10 cellular contexts compared by ENCODE assay signal in genomic region chr5:27124590-27124989, GRCh38.
DNase-seq lines count a peak whose midpoint lies in the region; TF ChIP-seq lines count a peak whose summit lies in the region.
"Had no signal": no experiment of that assay in that cellular context is flagged by ENCODE, and none has a peak within 500 bp of the region (broad histone marks: within the 10 kb centered on the region; RNA-seq: fewer than 3 reads in every experiment).

No MANE protein-coding gene starts in this region.

- DNase-seq in MCF 10A (ENCODE audit: unreplicated experiment) (peak; percentile 45), breast epithelium (ENCODE audit: low spot score in 2 of 2) (no peak), NCI-H748 treated with DMSO at 0.1 percent for 48 hours (lab: John Stamatoyannopoulos, UW) (peak; percentile 75), chondrocyte (ENCODE audit: low spot score) (no peak), smooth muscle cell (lab: John Stamatoyannopoulos, UW; ENCODE audit: unreplicated experiment) (no peak), transverse colon (no peak), vagina (ENCODE audit: extremely low spot score in 2 of 2) (no peak)
- DNase-seq in activated CD8-positive, alpha-beta memory T cell treated with anti-CD3 and anti-CD28 coated beads, Interleukin-2, amount 50 U/mL, for 4 hours: no peak
- DNase-seq: CD4-positive, CD25-positive, alpha-beta regulatory T cell; NCI-H2107 had no signal

- H3K9ac ChIP-seq in smooth muscle cell (ENCODE audit: low read depth): no peak overlapping the region

- WGBS in smooth muscle cell (ENCODE audit: low lambda C conversion rate): 11% methylated on average over 3 of the region's 3 CpGs
- WGBS in transverse colon (ENCODE audit: low coverage in 1 of 2), 2 donors: 35 to 41% methylated on average over 3 of the region's 3 CpGs

- intact Hi-C loops in MCF 10A (cut with micrococcal nuclease): no loop called here
- intact Hi-C loops in breast epithelium (cut with DNase I; ENCODE audit: low total_unique reads): no loop called here
- intact Hi-C loops in transverse colon (cut with DNase I; ENCODE audit: low total_unique reads): no loop called here
- intact Hi-C loops in vagina (cut with DNase I): no loop called here

- H3K4me3 ChIP-seq in breast epithelium: no peak overlapping the region
- H3K4me3 ChIP-seq in smooth muscle cell: no peak overlapping the region
- no peak overlapping the region for H3K4me3 ChIP-seq in transverse colon
- no peak overlapping the region for H3K4me3 ChIP-seq in vagina

- H3K27me3 Mint-ChIP-seq in MCF 10A (ENCODE audit: insufficient read depth, unreplicated experiment): no peaks in the 10 kb centered on the region
- peaks cover 3% of the 10 kb centered on the region for H3K27me3 Mint-ChIP-seq in chondrocyte (ENCODE audit: low read depth)
- H3K27me3 Mint-ChIP-seq: CD4-positive, CD25-positive, alpha-beta regulatory T cell had no signal

- H3K27ac Mint-ChIP-seq in MCF 10A (ENCODE audit: low read depth, unreplicated experiment): no peak overlapping the region
- H3K27ac Mint-ChIP-seq in chondrocyte (ENCODE audit: unreplicated experiment): no peak overlapping the region
- H3K27ac Mint-ChIP-seq: CD4-positive, CD25-positive, alpha-beta regulatory T cell had no signal

- H3K4me1 Mint-ChIP-seq in MCF 10A (ENCODE audit: insufficient read depth, unreplicated experiment): peaks cover 5% of the 10 kb centered on the region
- no peaks in the 10 kb centered on the region for H3K4me1 Mint-ChIP-seq in chondrocyte (ENCODE audit: low read depth)
- H3K4me1 Mint-ChIP-seq: CD4-positive, CD25-positive, alpha-beta regulatory T cell had no signal

- CTCF ChIA-PET in MCF 10A (lab: Yijun Ruan, JAX): interaction anchor here (0.7 to 1.4 kb wide), 5 partner anchors 12 to 888 kb away, joined by 3 to 4 read pairs (median 3); no protein-coding TSS in a partner anchor

- H3K27ac ChIP-seq in breast epithelium: no peak overlapping the region
- H3K27ac ChIP-seq in smooth muscle cell (ENCODE audit: low read depth): no peak overlapping the region
- no peak overlapping the region for H3K27ac ChIP-seq in transverse colon
- H3K27ac ChIP-seq in vagina: no peak overlapping the region

- H4K20me1 ChIP-seq in smooth muscle cell (ENCODE audit: low read depth): no peaks in the 10 kb centered on the region

- no peak overlapping the region for H2AFZ ChIP-seq in smooth muscle cell (ENCODE audit: low read depth)

- POLR2A ChIA-PET in MCF 10A (lab: Yijun Ruan, JAX): no interaction called here

- no peaks in the 10 kb centered on the region for H3K36me3 ChIP-seq in breast epithelium
- H3K36me3 ChIP-seq in smooth muscle cell (ENCODE audit: low read depth): no peaks in the 10 kb centered on the region
- no peaks in the 10 kb centered on the region for H3K36me3 ChIP-seq in transverse colon
- no peaks in the 10 kb centered on the region for H3K36me3 ChIP-seq in vagina

- H3K4me1 ChIP-seq in breast epithelium (no peaks in the 10 kb centered on the region), smooth muscle cell (ENCODE audit: low read depth) (peaks cover 2% of the 10 kb centered on the region), transverse colon (no peaks in the 10 kb centered on the region), vagina (no peaks in the 10 kb centered on the region)

- no peaks in the 10 kb centered on the region for H3K27me3 ChIP-seq in breast epithelium
- H3K27me3 ChIP-seq in smooth muscle cell (ENCODE audit: low read depth): no peaks in the 10 kb centered on the region
- no peaks in the 10 kb centered on the region for H3K27me3 ChIP-seq in transverse colon
- H3K27me3 ChIP-seq in vagina: no peaks in the 10 kb centered on the region

- H3K36me3 Mint-ChIP-seq in MCF 10A (ENCODE audit: insufficient read depth, unreplicated experiment) (no peaks in the 10 kb centered on the region), chondrocyte (ENCODE audit: low read depth) (no peaks in the 10 kb centered on the region)
- H3K36me3 Mint-ChIP-seq: CD4-positive, CD25-positive, alpha-beta regulatory T cell had no signal

- TF ChIP-seq POLR2A in breast epithelium (IDR thresholded peaks at IDR 0.05) (no peak), transverse colon (IDR thresholded peaks at IDR 0.05) (no peak), vagina (IDR thresholded peaks at IDR 0.05) (no peak)

- BruUV-seq in MCF 10A (replicated peaks; lab: Mats Ljungman, UMichigan): no TSS peak

- H3K4me2 ChIP-seq in smooth muscle cell: no peak overlapping the region

- peaks cover 7% of the 10 kb centered on the region for H3K9me3 Mint-ChIP-seq in MCF 10A (ENCODE audit: unreplicated experiment)
- no peaks in the 10 kb centered on the region for H3K9me3 Mint-ChIP-seq in chondrocyte (ENCODE audit: low read depth)

- H3K9me3 ChIP-seq in breast epithelium (peaks cover 5 to 11% of the 10 kb centered on the region in 2 donors), smooth muscle cell (replicated peaks; ENCODE audit: low read depth) (no peaks in the 10 kb centered on the region), transverse colon (peaks cover 0 to 10% of the 10 kb centered on the region in 2 donors), vagina (no peaks in the 10 kb centered on the region)

- no peak overlapping the region for H3K4me3 Mint-ChIP-seq in MCF 10A (ENCODE audit: unreplicated experiment)
- no peak overlapping the region for H3K4me3 Mint-ChIP-seq in chondrocyte (ENCODE audit: unreplicated experiment)
- H3K4me3 Mint-ChIP-seq: CD4-positive, CD25-positive, alpha-beta regulatory T cell had no signal

- no peaks in the 10 kb centered on the region for H3F3A ChIP-seq in smooth muscle cell (ENCODE audit: low read depth)

- TF ChIP-seq CTCF in MCF 10A (IDR thresholded peaks at IDR 0.05; ENCODE audit: unreplicated experiment) (peak; percentile 42), breast epithelium (IDR thresholded peaks at IDR 0.05) (no peak), chondrocyte (IDR thresholded peaks at IDR 0.05) (peak; percentile 72), smooth muscle cell (IDR thresholded peaks at IDR 0.05; ENCODE audit: borderline replicate concordance, insufficient read depth, poor library complexity, severe bottlenecking) (peak; percentile 50), transverse colon (IDR thresholded peaks at IDR 0.05) (no peak), vagina (IDR thresholded peaks at IDR 0.05) (no peak)

- no peak for TF ChIP-seq EP300 in transverse colon (IDR thresholded peaks at IDR 0.05; ENCODE audit: low read depth)

- in situ Hi-C loops in transverse colon (cut with MboI; ENCODE audit: low pct_ligation_motif_present in 1 of 4, low pct_unique_long_range_greater_than_20kb in 1 of 4, low sequenced_read_pairs in 3 of 4): no loop called here

- H3K79me2 ChIP-seq in smooth muscle cell (ENCODE audit: low read depth): no peaks in the 10 kb centered on the region

Comparison
In these comparisons a context has a peak if more than half of its experiments do, and no peak if none do; other contexts are left out.
1. DNase-seq: peak in MCF 10A (single experiment) and NCI-H748 treated with DMSO at 0.1 percent for 48 hours (single experiment); none in breast epithelium (0 of 2), chondrocyte (single experiment), smooth muscle cell (single experiment), activated CD8-positive, alpha-beta memory T cell treated with anti-CD3 and anti-CD28 coated beads, Interleukin-2, amount 50 U/mL, for 4 hours (single experiment), transverse colon (single experiment) and vagina (0 of 2).
2. CTCF ChIP-seq: peak in MCF 10A (single experiment), chondrocyte (single experiment) and smooth muscle cell (single experiment); none in breast epithelium (0 of 3), transverse colon (0 of 5) and vagina (0 of 3).